Comparison of ENCODE assay signal across 8 cellular contexts in the genomic region with DNA sequence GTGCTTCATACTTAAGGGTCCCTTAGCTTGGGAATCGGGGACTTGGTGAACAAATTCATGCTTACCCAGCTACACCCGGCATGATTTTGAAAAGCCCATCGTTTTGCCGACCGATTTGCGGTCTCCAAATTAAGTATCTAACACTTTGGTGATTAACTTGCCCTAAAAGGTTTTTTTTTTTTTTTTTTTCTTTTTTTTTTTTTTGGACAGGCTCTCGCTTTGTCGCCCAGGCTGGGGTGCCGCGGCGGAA. TPM values are rescaled to one million over a fixed set of nuclear protein-coding genes. Genes with fewer than 3 reads are reported as not detected.
DNase-seq lines count a peak whose midpoint lies in the region; TF ChIP-seq lines count a peak whose summit lies in the region.

No MANE protein-coding gene starts in this region.

- DNase-seq in GM12864 (ENCODE audit: low read depth): no peak
- no peak for DNase-seq in SJSA1 (ENCODE audit: low read depth in 1 of 2, low spot score in 2 of 2)
- no peak for DNase-seq in fibroblast of mammary gland (ENCODE audit: low read depth)
- DNase-seq in renal cortical epithelial cell (ENCODE audit: low read depth): peak; percentile 19
- DNase-seq in dedifferentiated amniotic fluid mesenchymal stem cell (ENCODE audit: extremely low spot score): no peak
- DNase-seq in activated effector memory CD4-positive, alpha-beta T cell treated with anti-CD3 and anti-CD28 coated beads, Interleukin-2, amount 50 U/mL, for 16 hours: no peak
- DNase-seq in effector CD8-positive, alpha-beta T cell (lab: John Stamatoyannopoulos, UW): no peak
- no peak for DNase-seq in epidermal melanocyte (ENCODE audit: insufficient read length, low spot score)

- H3K4me1 ChIP-seq in SJSA1 (replicated peaks): peaks cover 33% of the 10 kb centered on the region

- peak overlapping the region; percentile 89 for H3K27ac ChIP-seq in SJSA1

- no peak for TF ChIP-seq CTCF in GM12864 (IDR thresholded peaks at IDR 0.05; ENCODE audit: low read depth, low read length, missing control alignments)
- TF ChIP-seq CTCF in fibroblast of mammary gland (conservative IDR thresholded peaks at IDR 0.05; ENCODE audit: control insufficient read depth, insufficient read depth, low read depth, low read length): no peak

- H3K4me3 ChIP-seq in GM12864 (ENCODE audit: low read depth, low read length) (peak overlapping the region; percentile 91), SJSA1 (peak overlapping the region; percentile 69), fibroblast of mammary gland (ENCODE audit: control insufficient read depth, low read depth, low read length) (peak overlapping the region; percentile 54)

- H3K9me3 ChIP-seq in SJSA1 (replicated peaks): no peaks in the 10 kb centered on the region

- H3K27me3 ChIP-seq in SJSA1 (replicated peaks): no peaks in the 10 kb centered on the region

- H3K36me3 ChIP-seq in SJSA1: peaks cover 42% of the 10 kb centered on the region

RNA-seq across cellular contexts. Expression of a gene that starts 0.8 kb away (rescaled TPM):
- 367 and 670 TPM in 2 replicates for total RNA-seq in SJSA1 (2014; rRNA removed; shearing (Covaris generic))
- total RNA-seq in renal cortical epithelial cell: 927 and 1,172 TPM in 2 replicates

RNA-seq across cellular contexts. Expression of a gene that starts 52.0 kb away (rescaled TPM):
- total RNA-seq in SJSA1 (2014; rRNA removed; shearing (Covaris generic)): 14.6 and 19.3 TPM in 2 replicates
- 18.4 and 25.3 TPM in 2 replicates for total RNA-seq in renal cortical epithelial cell
